Comparison of ENCODE assay signal across 22 cellular contexts in the genomic region with DNA sequence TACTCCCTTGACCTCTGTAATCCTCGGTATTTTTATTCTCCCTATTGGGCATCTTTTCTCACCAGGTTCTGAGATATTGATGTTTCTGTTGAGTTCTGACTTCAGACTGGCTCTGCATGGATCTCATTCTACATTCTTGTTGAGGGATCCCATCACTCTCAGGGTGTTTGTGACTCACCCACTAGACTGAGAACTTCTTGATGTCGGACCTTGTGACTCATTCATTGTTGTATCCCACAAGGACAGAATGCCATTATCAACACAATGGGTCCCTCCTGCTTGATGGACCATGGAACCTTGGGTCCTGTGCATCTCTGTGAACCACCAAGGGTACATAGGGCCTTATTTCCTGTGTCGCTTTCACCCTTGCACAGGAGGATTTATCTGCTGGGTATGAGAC.
A peak's percentile ranks its signal among the peaks of the same experiment; 100 is the strongest.
DNase-seq lines count a peak whose midpoint lies in the region; ATAC-seq, FAIRE-seq and TF ChIP-seq lines count a peak whose summit lies in the region.
"Had no signal": no experiment of that assay in that cellular context is flagged by ENCODE, and none has a peak within 500 bp of the region (broad histone marks: within the 10 kb centered on the region; RNA-seq: fewer than 3 reads in every experiment).

No MANE protein-coding gene starts in this region.

- H3K4me3 Mint-ChIP-seq in activated naive CD8-positive, alpha-beta T cell treated with anti-CD3 and anti-CD28 coated beads, Interleukin-2, amount 50 U/mL, for 24 hours = no peak overlapping the region
- H3K4me3 Mint-ChIP-seq: activated naive CD8-positive, alpha-beta T cell treated with anti-CD3 and anti-CD28 coated beads for 36 hours; endodermal cell; stimulated activated naive CD8-positive, alpha-beta T cell treated with anti-CD3 and anti-CD28 coated beads, Interleukin-15, amount 100 ng/mL, for 72 hours; T-helper 2 cell treated with Interferon-gamma antibody and Interleukin-4, amounts not matched to agents 5 μg/mL and 100 μg/mL, for 36 hours had no signal

- H3F3A ChIP-seq in smooth muscle cell (ENCODE audit: low read depth) = peaks cover 3% of the 10 kb centered on the region

- TF ChIP-seq CTCF in foreskin keratinocyte (conservative IDR thresholded peaks at IDR 0.05) (no peak), smooth muscle cell (IDR thresholded peaks at IDR 0.05; ENCODE audit: borderline replicate concordance, insufficient read depth, poor library complexity, severe bottlenecking) (no peak)

- FAIRE-seq in H54 (lab: Jason Lieb, UNC) = peak; percentile 93
- FAIRE-seq: HTR-8/SVneo had no signal

- no peaks in the 10 kb centered on the region for H3K9me3 ChIP-seq in smooth muscle cell (replicated peaks; ENCODE audit: low read depth)
- H3K9me3 ChIP-seq: vagina had no signal

- H3K4me1 Mint-ChIP-seq in activated naive CD8-positive, alpha-beta T cell treated with anti-CD3 and anti-CD28 coated beads, Interleukin-2, amount 50 U/mL, for 24 hours = no peaks in the 10 kb centered on the region
- H3K4me1 Mint-ChIP-seq: activated naive CD8-positive, alpha-beta T cell treated with anti-CD3 and anti-CD28 coated beads for 36 hours; stimulated activated naive CD8-positive, alpha-beta T cell treated with anti-CD3 and anti-CD28 coated beads, Interleukin-15, amount 100 ng/mL, for 72 hours had no signal

- no peaks in the 10 kb centered on the region for H3K9me3 Mint-ChIP-seq in activated naive CD8-positive, alpha-beta T cell treated with anti-CD3 and anti-CD28 coated beads, Interleukin-2, amount 50 U/mL, for 24 hours
- H3K9me3 Mint-ChIP-seq: activated naive CD8-positive, alpha-beta T cell treated with anti-CD3 and anti-CD28 coated beads for 36 hours; endodermal cell; T-helper 2 cell treated with Interferon-gamma antibody and Interleukin-4, amounts not matched to agents 5 μg/mL and 100 μg/mL, for 36 hours had no signal

- no peak overlapping the region for H3K9ac ChIP-seq in smooth muscle cell (ENCODE audit: low read depth)

- H3K79me2 ChIP-seq in smooth muscle cell (ENCODE audit: low read depth) = peaks cover 25% of the 10 kb centered on the region

- 73% methylated on average over 3 of the region's 3 CpGs for WGBS in smooth muscle cell (ENCODE audit: low lambda C conversion rate)

- peaks cover 8% of the 10 kb centered on the region for H3K4me1 ChIP-seq in foreskin keratinocyte
- peaks cover 25% of the 10 kb centered on the region for H3K4me1 ChIP-seq in smooth muscle cell (ENCODE audit: low read depth)

- peaks cover 2% of the 10 kb centered on the region for H3K27me3 Mint-ChIP-seq in activated naive CD8-positive, alpha-beta T cell treated with anti-CD3 and anti-CD28 coated beads, Interleukin-2, amount 50 U/mL, for 24 hours
- H3K27me3 Mint-ChIP-seq: activated naive CD8-positive, alpha-beta T cell treated with anti-CD3 and anti-CD28 coated beads for 36 hours; stimulated activated naive CD8-positive, alpha-beta T cell treated with anti-CD3 and anti-CD28 coated beads, Interleukin-15, amount 100 ng/mL, for 72 hours had no signal

- TF ChIP-seq POLR2A in H54 (IDR thresholded peaks at IDR 0.05; ENCODE audit: low read depth, low read length) = no peak

- DNase-seq in H54 (ENCODE audit: insufficient read length, low spot score) (peak; percentile 15), SW480 (ENCODE audit: low spot score) (peak; percentile 2), foreskin keratinocyte (peak in 1 of 2 donors; percentile 55), smooth muscle cell (lab: John Stamatoyannopoulos, UW; ENCODE audit: unreplicated experiment) (no peak), D341Med (ENCODE audit: low spot score) (no peak)
- DNase-seq in activated naive CD8-positive, alpha-beta T cell treated with anti-CD3 and anti-CD28 coated beads, Interleukin-2, amount 50 U/mL, for 24 hours = no peak
- DNase-seq: activated naive CD8-positive, alpha-beta T cell treated with anti-CD3 and anti-CD28 coated beads for 36 hours; activated T-cell treated with anti-CD3 and anti-CD28 coated beads for 4 hours; C1 segment of cervical spinal cord; cerebellar nuclear complex; DND-41; endodermal cell; glutamatergic neuron; MM.1S; NCI-H2081; NCI-H774; stimulated activated naive CD8-positive, alpha-beta T cell treated with anti-CD3 and anti-CD28 coated beads, Interleukin-15, amount 100 ng/mL, for 72 hours had no signal

- ATAC-seq in foreskin keratinocyte (peak; percentile 87), GM21390 (IDR thresholded peaks at IDR 0.05; ENCODE audit: unreplicated experiment) (no peak)
- ATAC-seq in activated naive CD8-positive, alpha-beta T cell treated with anti-CD3 and anti-CD28 coated beads, Interleukin-2, amount 50 U/mL, for 24 hours = no peak
- ATAC-seq: Right ventricle myocardium inferior; stimulated activated naive CD8-positive, alpha-beta T cell treated with anti-CD3 and anti-CD28 coated beads, Interleukin-15, amount 100 ng/mL, for 72 hours had no signal

- H3K4me3 ChIP-seq in smooth muscle cell = no peak overlapping the region
- H3K4me3 ChIP-seq: vagina had no signal

- H3K36me3 ChIP-seq in smooth muscle cell (ENCODE audit: low read depth) = no peaks in the 10 kb centered on the region
- H3K36me3 ChIP-seq: vagina had no signal

- H2AFZ ChIP-seq in smooth muscle cell (ENCODE audit: low read depth) = no peak overlapping the region

- H3K36me3 Mint-ChIP-seq in activated naive CD8-positive, alpha-beta T cell treated with anti-CD3 and anti-CD28 coated beads, Interleukin-2, amount 50 U/mL, for 24 hours (ENCODE audit: low read depth) = no peaks in the 10 kb centered on the region
- H3K36me3 Mint-ChIP-seq: activated naive CD8-positive, alpha-beta T cell treated with anti-CD3 and anti-CD28 coated beads for 36 hours had no signal

- no peak overlapping the region for H3K27ac ChIP-seq in foreskin keratinocyte
- peak overlapping the region; percentile 49 for H3K27ac ChIP-seq in smooth muscle cell (ENCODE audit: low read depth)
- H3K27ac ChIP-seq: vagina had no signal

- no peak overlapping the region for H3K27ac Mint-ChIP-seq in activated naive CD8-positive, alpha-beta T cell treated with anti-CD3 and anti-CD28 coated beads, Interleukin-2, amount 50 U/mL, for 24 hours
- H3K27ac Mint-ChIP-seq: activated naive CD8-positive, alpha-beta T cell treated with anti-CD3 and anti-CD28 coated beads for 36 hours; endodermal cell; stimulated activated naive CD8-positive, alpha-beta T cell treated with anti-CD3 and anti-CD28 coated beads, Interleukin-15, amount 100 ng/mL, for 72 hours; T-helper 2 cell treated with Interferon-gamma antibody and Interleukin-4, amounts not matched to agents 5 μg/mL and 100 μg/mL, for 36 hours had no signal

- no peak overlapping the region for H3K4me2 ChIP-seq in smooth muscle cell

- no peaks in the 10 kb centered on the region for H4K20me1 ChIP-seq in smooth muscle cell (ENCODE audit: low read depth)

- H3K27me3 ChIP-seq in foreskin keratinocyte (no peaks in the 10 kb centered on the region), smooth muscle cell (ENCODE audit: low read depth) (no peaks in the 10 kb centered on the region)
- H3K27me3 ChIP-seq: vagina had no signal

Comparison
In these comparisons a context has a peak if more than half of its experiments do, and no peak if none do; other contexts are left out.
1. DNase-seq: peak in H54 (single experiment) and SW480 (single experiment); none in smooth muscle cell (single experiment), D341Med (single experiment) and activated naive CD8-positive, alpha-beta T cell treated with anti-CD3 and anti-CD28 coated beads, Interleukin-2, amount 50 U/mL, for 24 hours (single experiment).